17 cellular contexts compared by ENCODE assay signal in genomic region chr2:120575966-120576365, GRCh38.
DNase-seq lines count a peak whose midpoint lies in the region; ATAC-seq, FAIRE-seq and TF ChIP-seq lines count a peak whose summit lies in the region.
"Had no signal": no experiment of that assay in that cellular context is flagged by ENCODE, and none has a peak within 500 bp of the region (broad histone marks: within the 10 kb centered on the region; RNA-seq: fewer than 3 reads in every experiment).

No MANE protein-coding gene starts in this region.

- 91% methylated on average over 6 of the region's 6 CpGs for WGBS in right cardiac atrium

- H3K27me3 Mint-ChIP-seq in WTC11 (ENCODE audit: low read depth) (peaks cover 88% of the 10 kb centered on the region), Calu3 (ENCODE audit: unreplicated experiment) (peaks cover 95% of the 10 kb centered on the region)

- CTCF ChIA-PET in WTC11 (lab: Charles Lee) (interaction anchor here (5.7 kb wide), 1 partner anchor 23 kb away, joined by 33 read pairs; no protein-coding TSS in a partner anchor), Calu3 (lab: Charles Lee) (no interaction called here)

- no peaks in the 10 kb centered on the region for H3K36me3 ChIP-seq in kidney (ENCODE audit: control insufficient read depth in 1 of 2, insufficient read depth in 2 of 2, low read length in 2 of 2)

- H3K27ac Mint-ChIP-seq in WTC11, result no peak overlapping the region
- no peak overlapping the region for H3K27ac Mint-ChIP-seq in Calu3 (ENCODE audit: unreplicated experiment)
- H3K27ac Mint-ChIP-seq: B cell; CD14-positive monocyte; CD8-positive, alpha-beta T cell had no signal

- BruUV-seq in Calu3 (replicated peaks; lab: Mats Ljungman, UMichigan), result no TSS peak

- peak in 2 of 3 donors; percentile 2 to 11 for DNase-seq in right cardiac atrium
- DNase-seq in cardiac septum (ENCODE audit: low spot score), result no peak
- no peak for DNase-seq in WTC11 (ENCODE audit: low spot score)
- DNase-seq in kidney, result peak; percentile 45
- no peak for DNase-seq in Calu3
- DNase-seq in HTR-8/SVneo (ENCODE audit: insufficient read length, low spot score), result no peak
- DNase-seq: CD8-positive, alpha-beta T cell; COR-L47; DND-41; GF-D8 had no signal

- H3K27ac ChIP-seq in right cardiac atrium (ENCODE audit: low read length) (no peak overlapping the region), kidney (ENCODE audit: low read depth in 2 of 2, low read length in 2 of 2) (no peak overlapping the region)

- H3K4me1 ChIP-seq in right cardiac atrium (ENCODE audit: control insufficient read depth, insufficient read depth, low read length) (peaks cover 6% of the 10 kb centered on the region), kidney (ENCODE audit: control insufficient read depth in 1 of 2, insufficient read depth in 1 of 2, low read depth in 1 of 2, low read length in 2 of 2) (peaks cover 0 to 3% of the 10 kb centered on the region in 2 donors)

- H3K9ac ChIP-seq in kidney (ENCODE audit: low read length in 2 of 2), result no peak overlapping the region

- no peaks in the 10 kb centered on the region for H3K36me3 Mint-ChIP-seq in WTC11
- H3K36me3 Mint-ChIP-seq in Calu3 (ENCODE audit: insufficient read depth, unreplicated experiment), result no peaks in the 10 kb centered on the region
- H3K36me3 Mint-ChIP-seq: CD14-positive monocyte; CD8-positive, alpha-beta T cell had no signal

- TF ChIP-seq CTCF in WTC11 (IDR thresholded peaks at IDR 0.05) (no peak), kidney (IDR thresholded peaks at IDR 0.05; ENCODE audit: borderline replicate concordance, extremely low read depth, insufficient read depth) (no peak), Calu3 (IDR thresholded peaks at IDR 0.05; ENCODE audit: unreplicated experiment) (no peak)

- H3K9me3 ChIP-seq in right cardiac atrium (ENCODE audit: control insufficient read depth, low read length) (no peaks in the 10 kb centered on the region), kidney (ENCODE audit: control insufficient read depth in 1 of 2, low read length in 2 of 2) (no peaks in the 10 kb centered on the region)

- POLR2A ChIA-PET in WTC11 (lab: Charles Lee), result no interaction called here

- intact Hi-C loops in right cardiac atrium (cut with DNase I), result no loop called here
- intact Hi-C loops in cardiac septum (cut with DNase I), result no loop called here
- intact Hi-C loops in kidney (cut with DNase I), result no loop called here
- intact Hi-C loops in Calu3 (cut with micrococcal nuclease; ENCODE audit: unreplicated experiment), result no loop called here

- H3K4me3 Mint-ChIP-seq in WTC11 (peak overlapping the region; percentile 59), Calu3 (ENCODE audit: low read depth, unreplicated experiment) (no peak overlapping the region)
- H3K4me3 Mint-ChIP-seq: B cell; CD8-positive, alpha-beta T cell had no signal

- no peaks in the 10 kb centered on the region for H3K9me3 Mint-ChIP-seq in WTC11
- no peaks in the 10 kb centered on the region for H3K9me3 Mint-ChIP-seq in Calu3 (ENCODE audit: low read depth, unreplicated experiment)
- H3K9me3 Mint-ChIP-seq: CD8-positive, alpha-beta T cell had no signal

- no peak overlapping the region for H3K4me3 ChIP-seq in right cardiac atrium (ENCODE audit: low read length)
- no peak overlapping the region for H3K4me3 ChIP-seq in kidney (ENCODE audit: low read length in 2 of 2)

- ATAC-seq in right cardiac atrium (no peak), WTC11 (no peak), HG03457 (IDR thresholded peaks at IDR 0.05; ENCODE audit: unreplicated experiment) (no peak)
- ATAC-seq: CD8-positive, alpha-beta T cell; HCT116; HepG2 had no signal

- no peaks in the 10 kb centered on the region for H3K27me3 ChIP-seq in right cardiac atrium (ENCODE audit: control insufficient read depth, insufficient read depth)

- H3K4me1 Mint-ChIP-seq in WTC11 (peaks cover 19% of the 10 kb centered on the region), Calu3 (ENCODE audit: low read depth, unreplicated experiment) (no peaks in the 10 kb centered on the region)
- H3K4me1 Mint-ChIP-seq: B cell, CD14-positive monocyte had no signal

- no peak for FAIRE-seq in kidney (lab: Jason Lieb, UNC)
- FAIRE-seq in HTR-8/SVneo (lab: Jason Lieb, UNC), result no peak
- FAIRE-seq: A204.1, H54, HepG2 had no signal

TF ChIP-seq in WTC11, 78 proteins besides CTCF, POLR2A, EP300 and RAD21:
- TF ChIP-seq, protein P1, sequence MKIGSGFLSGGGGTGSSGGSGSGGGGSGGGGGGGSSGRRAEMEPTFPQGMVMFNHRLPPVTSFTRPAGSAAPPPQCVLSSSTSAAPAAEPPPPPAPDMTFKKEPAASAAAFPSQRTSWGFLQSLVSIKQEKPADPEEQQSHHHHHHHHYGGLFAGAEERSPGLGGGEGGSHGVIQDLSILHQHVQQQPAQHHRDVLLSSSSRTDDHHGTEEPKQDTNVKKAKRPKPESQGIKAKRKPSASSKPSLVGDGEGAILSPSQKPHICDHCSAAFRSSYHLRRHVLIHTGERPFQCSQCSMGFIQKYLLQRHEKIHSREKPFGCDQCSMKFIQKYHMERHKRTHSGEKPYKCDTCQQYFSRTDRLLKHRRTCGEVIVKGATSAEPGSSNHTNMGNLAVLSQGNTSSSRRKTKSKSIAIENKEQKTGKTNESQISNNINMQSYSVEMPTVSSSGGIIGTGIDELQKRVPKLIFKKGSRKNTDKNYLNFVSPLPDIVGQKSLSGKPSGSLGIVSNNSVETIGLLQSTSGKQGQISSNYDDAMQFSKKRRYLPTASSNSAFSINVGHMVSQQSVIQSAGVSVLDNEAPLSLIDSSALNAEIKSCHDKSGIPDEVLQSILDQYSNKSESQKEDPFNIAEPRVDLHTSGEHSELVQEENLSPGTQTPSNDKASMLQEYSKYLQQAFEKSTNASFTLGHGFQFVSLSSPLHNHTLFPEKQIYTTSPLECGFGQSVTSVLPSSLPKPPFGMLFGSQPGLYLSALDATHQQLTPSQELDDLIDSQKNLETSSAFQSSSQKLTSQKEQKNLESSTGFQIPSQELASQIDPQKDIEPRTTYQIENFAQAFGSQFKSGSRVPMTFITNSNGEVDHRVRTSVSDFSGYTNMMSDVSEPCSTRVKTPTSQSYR (CRISPR knock-in tag; IDR thresholded peaks at IDR 0.05), result no peak
- TF ChIP-seq, protein P2, sequence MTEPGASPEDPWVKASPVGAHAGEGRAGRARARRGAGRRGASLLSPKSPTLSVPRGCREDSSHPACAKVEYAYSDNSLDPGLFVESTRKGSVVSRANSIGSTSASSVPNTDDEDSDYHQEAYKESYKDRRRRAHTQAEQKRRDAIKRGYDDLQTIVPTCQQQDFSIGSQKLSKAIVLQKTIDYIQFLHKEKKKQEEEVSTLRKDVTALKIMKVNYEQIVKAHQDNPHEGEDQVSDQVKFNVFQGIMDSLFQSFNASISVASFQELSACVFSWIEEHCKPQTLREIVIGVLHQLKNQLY (CRISPR knock-in tag; IDR thresholded peaks at IDR 0.05), result no peak
- TF ChIP-seq IRF2 (CRISPR knock-in tag; IDR thresholded peaks at IDR 0.05; ENCODE audit: borderline replicate concordance, low read depth) (no peak), USF1 (CRISPR knock-in tag; IDR thresholded peaks at IDR 0.05) (no peak)
- TF ChIP-seq, protein P3, sequence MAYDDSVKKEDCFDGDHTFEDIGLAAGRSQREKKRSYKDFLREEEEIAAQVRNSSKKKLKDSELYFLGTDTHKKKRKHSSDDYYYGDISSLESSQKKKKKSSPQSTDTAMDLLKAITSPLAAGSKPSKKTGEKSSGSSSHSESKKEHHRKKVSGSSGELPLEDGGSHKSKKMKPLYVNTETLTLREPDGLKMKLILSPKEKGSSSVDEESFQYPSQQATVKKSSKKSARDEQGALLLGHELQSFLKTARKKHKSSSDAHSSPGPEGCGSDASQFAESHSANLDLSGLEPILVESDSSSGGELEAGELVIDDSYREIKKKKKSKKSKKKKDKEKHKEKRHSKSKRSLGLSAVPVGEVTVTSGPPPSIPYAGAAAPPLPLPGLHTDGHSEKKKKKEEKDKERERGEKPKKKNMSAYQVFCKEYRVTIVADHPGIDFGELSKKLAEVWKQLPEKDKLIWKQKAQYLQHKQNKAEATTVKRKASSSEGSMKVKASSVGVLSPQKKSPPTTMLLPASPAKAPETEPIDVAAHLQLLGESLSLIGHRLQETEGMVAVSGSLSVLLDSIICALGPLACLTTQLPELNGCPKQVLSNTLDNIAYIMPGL (CRISPR knock-in tag; IDR thresholded peaks at IDR 0.05), result no peak

Comparison
In these comparisons a context has a peak if more than half of its experiments do, and no peak if none do; other contexts are left out.
1. DNase-seq: peak in right cardiac atrium (2 of 3) and kidney (single experiment); none in cardiac septum (single experiment), WTC11 (single experiment), Calu3 (single experiment) and HTR-8/SVneo (single experiment).